Comparison of ENCODE assay signal across 28 cellular contexts in the genomic region with DNA sequence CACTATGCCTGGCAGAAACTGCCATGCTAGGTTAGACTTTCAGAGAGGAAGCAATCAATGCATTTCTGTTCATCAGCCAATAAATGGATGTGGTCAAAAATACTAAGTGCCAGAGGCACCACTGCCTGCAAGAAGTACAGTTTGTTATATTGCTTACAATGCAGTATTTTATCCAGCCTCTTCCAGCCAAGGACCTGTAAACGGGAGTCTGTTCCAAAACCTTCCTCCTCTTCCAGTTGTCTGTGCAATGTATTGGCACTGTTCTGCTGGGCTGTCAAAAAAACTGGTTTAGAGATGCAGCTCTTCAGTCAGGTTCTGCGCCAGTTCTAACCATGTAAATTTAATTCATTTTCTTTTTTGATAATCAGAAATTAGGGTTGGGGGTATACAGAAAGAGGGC.
"Had no signal": no experiment of that assay in that cellular context is flagged by ENCODE, and none has a peak within 500 bp of the region (broad histone marks: within the 10 kb centered on the region; RNA-seq: fewer than 3 reads in every experiment).

No MANE protein-coding gene starts in this region.

- H3K9me3 ChIP-seq: esophagus squamous epithelium, right lobe of liver, uterus had no signal

- H3K27me3 ChIP-seq: esophagus squamous epithelium, right lobe of liver, uterus had no signal

- H3K4me3 ChIP-seq: esophagus squamous epithelium, right lobe of liver, skin epidermis, uterus had no signal

- FAIRE-seq: bronchial epithelial cell, colon, endometrium had no signal

- H3K27ac ChIP-seq: epithelial cell of prostate, esophagus squamous epithelium, right lobe of liver, skin epidermis, uterus, WERI-Rb-1 had no signal

- ATAC-seq: activated CD4-positive, CD25-positive, alpha-beta regulatory T cell treated with anti-CD3 and anti-CD28 coated beads, Interleukin-2, amount 50 U/mL, for 24 hours; stimulated activated effector memory CD8-positive, alpha-beta T cell treated with anti-CD3 and anti-CD28 coated beads, Interleukin-12 subunit alpha, Interleukin-12 subunit beta, amount 100 ng/mL, for 72 hours had no signal

- DNase-seq: activated CD4-positive, alpha-beta T cell treated with anti-CD3 and anti-CD28 coated beads for 48 hours; activated CD4-positive, alpha-beta T cell treated with anti-CD3 and anti-CD28 coated beads, Interleukin-2, amount 50 U/mL, for 48 hours; activated CD8-positive, alpha-beta memory T cell treated with anti-CD3 and anti-CD28 coated beads for 24 hours; activated gamma-delta T cell treated with Interleukin-2 at 50 U/mL for 16 hours; activated naive CD4-positive, alpha-beta T cell treated with anti-CD3 and anti-CD28 coated beads, Interleukin-2, amount 50 U/mL, for 16 hours; amygdala; dermis blood vessel endothelial cell; effector CD8-positive, alpha-beta T cell; esophagus squamous epithelium; foreskin melanocyte; glutamatergic neuron; islet precursor cell; mammary epithelial cell; naive B cell; occipital lobe; right lobe of liver; stimulated activated CD4-positive, alpha-beta T cell treated with anti-CD3 and anti-CD28 coated beads, Interleukin-12 subunit alpha, Interleukin-12 subunit beta, amount 100 ng/mL, for 4 hours; stimulated activated CD4-positive, alpha-beta T cell treated with anti-CD3 and anti-CD28 coated beads, Interleukin-4, amount 100 ng/mL, for 1 hour; T1000; uterus; WERI-Rb-1 had no signal

- H3K36me3 ChIP-seq: right lobe of liver, uterus, WERI-Rb-1 had no signal

- H3K4me1 ChIP-seq: esophagus squamous epithelium, right lobe of liver, uterus had no signal
